In genomic region chr2:88638743-88639142, GRCh38 we compare ENCODE assay signal across 11 cellular contexts. TPM values are rescaled to one million over a fixed set of nuclear protein-coding genes. Genes with fewer than 3 reads are reported as not detected.
A peak's percentile ranks its signal among the peaks of the same experiment; 100 is the strongest.
DNase-seq lines count a peak whose midpoint lies in the region; ATAC-seq and TF ChIP-seq lines count a peak whose summit lies in the region.
"Had no signal": no experiment of that assay in that cellular context is flagged by ENCODE, and none has a peak within 500 bp of the region (broad histone marks: within the 10 kb centered on the region; RNA-seq: fewer than 3 reads in every experiment).

No MANE protein-coding gene starts in this region.

- no peak overlapping the region for H3K4me3 ChIP-seq in breast epithelium
- no peak overlapping the region for H3K4me3 ChIP-seq in RWPE2 (ENCODE audit: severe bottlenecking)
- no peak overlapping the region for H3K4me3 ChIP-seq in gastrocnemius medialis
- H3K4me3 ChIP-seq: skin epidermis had no signal

- BruUV-seq in MCF 10A (replicated peaks; lab: Mats Ljungman, UMichigan) = no TSS peak

- CTCF ChIA-PET in MCF 10A (lab: Yijun Ruan, JAX) = interaction anchor here (1.0 kb wide), 1 partner anchor 33 kb away, joined by 3 read pairs; no protein-coding TSS in a partner anchor

- H3K27me3 ChIP-seq in breast epithelium (no peaks in the 10 kb centered on the region), RWPE2 (ENCODE audit: insufficient read depth, poor library complexity, severe bottlenecking) (no peaks in the 10 kb centered on the region), gastrocnemius medialis (no peaks in the 10 kb centered on the region)

- no peaks in the 10 kb centered on the region for H3K36me3 Mint-ChIP-seq in MCF 10A (ENCODE audit: insufficient read depth, unreplicated experiment)
- peaks cover 4% of the 10 kb centered on the region for H3K36me3 Mint-ChIP-seq in central memory CD8-positive, alpha-beta T cell (ENCODE audit: insufficient read depth)

- in situ Hi-C loops in gastrocnemius medialis (cut with MboI; ENCODE audit: low sequenced_read_pairs in 4 of 4) = no loop called here

- no peaks in the 10 kb centered on the region for H3K36me3 ChIP-seq in breast epithelium
- no peaks in the 10 kb centered on the region for H3K36me3 ChIP-seq in RWPE2 (ENCODE audit: low read depth)
- no peaks in the 10 kb centered on the region for H3K36me3 ChIP-seq in gastrocnemius medialis

- H3K27ac ChIP-seq in breast epithelium (no peak overlapping the region), RWPE2 (ENCODE audit: poor library complexity, severe bottlenecking) (peak overlapping the region; percentile 35), gastrocnemius medialis (no peak overlapping the region)
- H3K27ac ChIP-seq: skin epidermis had no signal

- H3K27ac Mint-ChIP-seq in MCF 10A (ENCODE audit: low read depth, unreplicated experiment) = no peak overlapping the region
- peak overlapping the region; percentile 79 for H3K27ac Mint-ChIP-seq in central memory CD8-positive, alpha-beta T cell (ENCODE audit: low read depth)
- H3K27ac Mint-ChIP-seq: naive B cell had no signal

- intact Hi-C loops in MCF 10A (cut with micrococcal nuclease) = no loop called here
- intact Hi-C loops in breast epithelium (cut with DNase I; ENCODE audit: low total_unique reads) = no loop called here
- intact Hi-C loops in gastrocnemius medialis (cut with DNase I; ENCODE audit: low total_unique reads) = no loop called here

- no peak overlapping the region for H3K4me3 Mint-ChIP-seq in MCF 10A (ENCODE audit: unreplicated experiment)
- H3K4me3 Mint-ChIP-seq in central memory CD8-positive, alpha-beta T cell = peak overlapping the region; percentile 32
- H3K4me3 Mint-ChIP-seq: naive B cell had no signal

- H3K4me1 Mint-ChIP-seq in MCF 10A (ENCODE audit: insufficient read depth, unreplicated experiment) = peaks cover 11% of the 10 kb centered on the region
- H3K4me1 Mint-ChIP-seq in central memory CD8-positive, alpha-beta T cell = peaks cover 33% of the 10 kb centered on the region
- H3K4me1 Mint-ChIP-seq: naive B cell had no signal

- no peak for TF ChIP-seq CTCF in MCF 10A (IDR thresholded peaks at IDR 0.05; ENCODE audit: unreplicated experiment)
- no peak for TF ChIP-seq CTCF in breast epithelium (IDR thresholded peaks at IDR 0.05)
- no peak for TF ChIP-seq CTCF in RWPE2 (IDR thresholded peaks at IDR 0.05; ENCODE audit: poor library complexity, severe bottlenecking)
- TF ChIP-seq CTCF in gastrocnemius medialis (IDR thresholded peaks at IDR 0.05 in 4 of 5, conservative IDR thresholded peaks at IDR 0.05 in 1 of 5) = no peak

- DNase-seq in MCF 10A (ENCODE audit: unreplicated experiment) (peak; percentile 55), breast epithelium (ENCODE audit: low spot score in 2 of 2) (no peak), RWPE2 (ENCODE audit: low spot score) (no peak), NCI-H2171 (lab: John Stamatoyannopoulos, UW) (no peak), gastrocnemius medialis (no peak), AG08395 (ENCODE audit: low spot score) (no peak)
- DNase-seq in central memory CD8-positive, alpha-beta T cell (ENCODE audit: low spot score in 2 of 2) = no peak
- peak; percentile 16 for DNase-seq in stimulated activated naive CD8-positive, alpha-beta T cell treated with anti-CD3 and anti-CD28 coated beads, Interleukin-15, Interleukin-2, amounts not matched to agents 100 U/mL and 50 U/mL, for 24 hours
- DNase-seq: naive B cell, NCI-H1436 treated with DMSO at 0.1 percent for 48 hours had no signal

- peaks cover 11% of the 10 kb centered on the region for H3K27me3 Mint-ChIP-seq in MCF 10A (ENCODE audit: insufficient read depth, unreplicated experiment)
- H3K27me3 Mint-ChIP-seq in central memory CD8-positive, alpha-beta T cell = no peaks in the 10 kb centered on the region

- H3K9me3 Mint-ChIP-seq in MCF 10A (ENCODE audit: unreplicated experiment) = peaks cover 7% of the 10 kb centered on the region
- no peaks in the 10 kb centered on the region for H3K9me3 Mint-ChIP-seq in central memory CD8-positive, alpha-beta T cell

- H3K4me1 ChIP-seq in breast epithelium (no peaks in the 10 kb centered on the region), RWPE2 (ENCODE audit: insufficient read depth, poor library complexity, severe bottlenecking) (peaks cover 21% of the 10 kb centered on the region), gastrocnemius medialis (no peaks in the 10 kb centered on the region)

- TF ChIP-seq POLR2A in breast epithelium (IDR thresholded peaks at IDR 0.05) = no peak
- TF ChIP-seq POLR2A in gastrocnemius medialis (IDR thresholded peaks at IDR 0.05) = no peak

- ATAC-seq in RWPE2 (ENCODE audit: low read depth) (peak; percentile 75; the same call in 2 of the 3 replicates), gastrocnemius medialis (no peak)
- peak; percentile 56 for ATAC-seq in central memory CD8-positive, alpha-beta T cell (replicated peaks; ENCODE audit: extremely low read depth, poor library complexity, severe bottlenecking)
- peak; percentile 77 for ATAC-seq in stimulated activated naive CD8-positive, alpha-beta T cell treated with anti-CD3 and anti-CD28 coated beads, Interleukin-15, Interleukin-2, amounts not matched to agents 100 U/mL and 50 U/mL, for 24 hours

- POLR2A ChIA-PET in MCF 10A (lab: Yijun Ruan, JAX) = interaction anchor here (0.7 to 1.6 kb wide), 6 partner anchors 11 to 32 kb away, joined by 3 to 9 read pairs (median 4); partner anchors contain the start of gene EIF2AK3

- no peaks in the 10 kb centered on the region for H3K9me3 ChIP-seq in breast epithelium
- no peaks in the 10 kb centered on the region for H3K9me3 ChIP-seq in RWPE2 (ENCODE audit: severe bottlenecking)
- no peaks in the 10 kb centered on the region for H3K9me3 ChIP-seq in gastrocnemius medialis

RNA-seq across cellular contexts. Expression of gene EIF2AK3, which starts 11.5 kb away (rescaled TPM):
- total RNA-seq in MCF 10A (2022) = 21.6 and 21.8 TPM in 2 replicates
- 10 to 100 TPM; 18.1 to 39.1 (median 34.4) TPM for total RNA-seq in breast epithelium
- 10 to 100 TPM in 2 of 4 donors, 1 to 10 TPM in 2; 5.9 to 20.1 (median 9.8) TPM for total RNA-seq in gastrocnemius medialis

RNA-seq across cellular contexts. Expression of gene RPIA, which starts 52.7 kb away (rescaled TPM):
- total RNA-seq in MCF 10A (2022) = 12.2 and 14.1 TPM in 2 replicates
- 10 to 100 TPM in 2 of 3 donors, 1 to 10 TPM in 1; 9.9 to 15.4 (median 10.4) TPM for total RNA-seq in breast epithelium
- 1 to 10 TPM; 3.3 to 6.8 (median 5.9) TPM for total RNA-seq in gastrocnemius medialis

Comparison
In these comparisons a context has a peak if more than half of its experiments do, and no peak if none do; other contexts are left out.
1. DNase-seq: peak in MCF 10A (single experiment) and stimulated activated naive CD8-positive, alpha-beta T cell treated with anti-CD3 and anti-CD28 coated beads, Interleukin-15, Interleukin-2, amounts not matched to agents 100 U/mL and 50 U/mL, for 24 hours (single experiment); none in breast epithelium (0 of 2), RWPE2 (single experiment), central memory CD8-positive, alpha-beta T cell (0 of 2), NCI-H2171 (single experiment), gastrocnemius medialis (0 of 2) and AG08395 (single experiment).
2. ATAC-seq: peak in RWPE2 (single experiment), central memory CD8-positive, alpha-beta T cell (single experiment) and stimulated activated naive CD8-positive, alpha-beta T cell treated with anti-CD3 and anti-CD28 coated beads, Interleukin-15, Interleukin-2, amounts not matched to agents 100 U/mL and 50 U/mL, for 24 hours (single experiment); none in gastrocnemius medialis (0 of 2).